Comparison of ENCODE assay signal across 11 cellular contexts in the genomic region with DNA sequence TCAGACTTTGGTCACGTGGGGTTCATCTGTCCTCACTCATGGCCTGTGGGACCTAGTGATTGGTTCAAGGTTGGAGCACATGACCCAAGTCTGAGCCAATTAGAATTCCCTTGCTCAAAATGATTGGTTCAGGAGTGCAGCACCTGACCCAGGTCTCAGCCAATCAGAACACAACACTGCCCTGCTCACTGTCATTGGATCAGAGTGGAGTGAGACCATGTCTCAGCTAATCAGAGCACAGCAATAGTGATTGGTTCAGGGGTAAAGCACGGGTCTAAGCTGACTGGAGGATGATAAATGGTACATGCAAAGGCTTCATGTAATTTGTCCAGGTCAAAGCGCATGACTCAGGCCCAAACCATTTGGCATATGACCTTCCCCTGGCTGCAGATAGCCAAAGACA.
DNase-seq lines count a peak whose midpoint lies in the region; ATAC-seq and TF ChIP-seq lines count a peak whose summit lies in the region.
"Had no signal": no experiment of that assay in that cellular context is flagged by ENCODE, and none has a peak within 500 bp of the region (broad histone marks: within the 10 kb centered on the region; RNA-seq: fewer than 3 reads in every experiment).

No MANE protein-coding gene starts in this region.

- TF ChIP-seq POLR2A in breast epithelium (IDR thresholded peaks at IDR 0.05) = no peak

- ATAC-seq in T-helper 17 cell (peak; percentile 59), foreskin keratinocyte (peak; percentile 12), aorta (ENCODE audit: low FRiP score) (no peak)

- H3K4me3 Mint-ChIP-seq in MCF 10A (ENCODE audit: unreplicated experiment) (no peak overlapping the region), T-helper 17 cell (no peak overlapping the region), osteocyte (ENCODE audit: unreplicated experiment) (no peak overlapping the region)
- H3K4me3 Mint-ChIP-seq: endodermal cell had no signal

- H3K9me3 Mint-ChIP-seq in MCF 10A (ENCODE audit: unreplicated experiment) (no peaks in the 10 kb centered on the region), osteocyte (ENCODE audit: unreplicated experiment) (no peaks in the 10 kb centered on the region)
- H3K9me3 Mint-ChIP-seq: endodermal cell had no signal

- no peaks in the 10 kb centered on the region for H3K4me1 ChIP-seq in breast epithelium
- no peaks in the 10 kb centered on the region for H3K4me1 ChIP-seq in foreskin keratinocyte
- peaks cover 5 to 6% of the 10 kb centered on the region in 2 donors for H3K4me1 ChIP-seq in aorta (ENCODE audit: control insufficient read depth in 1 of 2, insufficient read depth in 2 of 2, low read length in 2 of 2)

- POLR2A ChIA-PET in MCF 10A (lab: Yijun Ruan, JAX) = no interaction called here

- WGBS in aorta, 2 donors = 65 to 66% methylated on average over 3 of the region's 3 CpGs

- intact Hi-C loops in MCF 10A (cut with micrococcal nuclease) (no loop called here), breast epithelium (cut with DNase I; ENCODE audit: low total_unique reads) (no loop called here), aorta (cut with DNase I) (loop anchor here in 1 of 2 donors (10.0 kb wide), 1 partner anchor 179 kb away; no protein-coding TSS in a partner anchor)

- peaks cover 36% of the 10 kb centered on the region for H3K27me3 Mint-ChIP-seq in MCF 10A (ENCODE audit: insufficient read depth, unreplicated experiment)
- H3K27me3 Mint-ChIP-seq in T-helper 17 cell = no peaks in the 10 kb centered on the region
- no peaks in the 10 kb centered on the region for H3K27me3 Mint-ChIP-seq in osteocyte (ENCODE audit: unreplicated experiment)

- H3K27me3 ChIP-seq in breast epithelium (no peaks in the 10 kb centered on the region), foreskin keratinocyte (no peaks in the 10 kb centered on the region), aorta (ENCODE audit: control insufficient read depth in 1 of 2, insufficient read depth in 2 of 2, low read length in 1 of 2) (no peaks in the 10 kb centered on the region)

- CTCF ChIA-PET in MCF 10A (lab: Yijun Ruan, JAX) = interaction anchor here (2.3 kb wide), 1 partner anchor 68 kb away, joined by 9 read pairs; no protein-coding TSS in a partner anchor

- H3K4me1 Mint-ChIP-seq in MCF 10A (ENCODE audit: insufficient read depth, unreplicated experiment) (no peaks in the 10 kb centered on the region), T-helper 17 cell (peaks cover 51% of the 10 kb centered on the region), osteocyte (ENCODE audit: unreplicated experiment) (peaks cover 54% of the 10 kb centered on the region)

- no peaks in the 10 kb centered on the region for H3K36me3 ChIP-seq in breast epithelium
- no peaks in the 10 kb centered on the region for H3K36me3 ChIP-seq in aorta (ENCODE audit: control insufficient read depth in 1 of 2, insufficient read depth in 2 of 2, low read length in 1 of 2)

- H3K27ac Mint-ChIP-seq in MCF 10A (ENCODE audit: low read depth, unreplicated experiment) (no peak overlapping the region), T-helper 17 cell (peak overlapping the region; percentile 32), osteocyte (ENCODE audit: unreplicated experiment) (no peak overlapping the region)
- H3K27ac Mint-ChIP-seq: endodermal cell had no signal

- H3K4me3 ChIP-seq in breast epithelium (no peak overlapping the region), aorta (ENCODE audit: low read length in 2 of 2) (no peak overlapping the region)

- DNase-seq in MCF 10A (ENCODE audit: unreplicated experiment) = peak; percentile 1
- no peak for DNase-seq in breast epithelium (ENCODE audit: low spot score in 2 of 2)
- DNase-seq in T-helper 17 cell = no peak
- DNase-seq in foreskin keratinocyte = peak in 1 of 2 donors; percentile 1
- DNase-seq in aorta = peak in 1 of 2 donors; percentile 21
- DNase-seq in NCI-H774 (lab: John Stamatoyannopoulos, UW) = no peak
- no peak for DNase-seq in DMS153 (lab: John Stamatoyannopoulos, UW)
- no peak for DNase-seq in osteocyte (ENCODE audit: extremely low spot score, unreplicated experiment)
- DNase-seq: endodermal cell; NCI-H510A; stimulated activated CD4-positive, alpha-beta T cell treated with anti-CD3 and anti-CD28 coated beads, Interleukin-2, amount 100 ng/mL, for 24 hours had no signal

- H3K36me3 Mint-ChIP-seq in MCF 10A (ENCODE audit: insufficient read depth, unreplicated experiment) (peaks cover 6% of the 10 kb centered on the region), T-helper 17 cell (ENCODE audit: low read depth) (peaks cover 11% of the 10 kb centered on the region), osteocyte (ENCODE audit: unreplicated experiment) (peaks cover 8% of the 10 kb centered on the region)

- BruUV-seq in MCF 10A (replicated peaks; lab: Mats Ljungman, UMichigan) = no TSS peak

- no peak for TF ChIP-seq CTCF in MCF 10A (IDR thresholded peaks at IDR 0.05; ENCODE audit: unreplicated experiment)
- TF ChIP-seq CTCF in breast epithelium (IDR thresholded peaks at IDR 0.05) = no peak
- no peak for TF ChIP-seq CTCF in foreskin keratinocyte (conservative IDR thresholded peaks at IDR 0.05)
- no peak for TF ChIP-seq CTCF in osteocyte (IDR thresholded peaks at IDR 0.05)

- H3K27ac ChIP-seq in breast epithelium = peak overlapping the region in 1 of 2 donors; percentile 32
- no peak overlapping the region for H3K27ac ChIP-seq in foreskin keratinocyte
- H3K27ac ChIP-seq in aorta (ENCODE audit: low read depth in 1 of 2, low read length in 2 of 2) = peak overlapping the region; percentile 10 to 96

- H3K9me3 ChIP-seq in breast epithelium (no peaks in the 10 kb centered on the region), T-helper 17 cell (ENCODE audit: control insufficient read depth, low read length, poor library complexity, severe bottlenecking) (no peaks in the 10 kb centered on the region), aorta (ENCODE audit: control insufficient read depth, low read length) (no peaks in the 10 kb centered on the region)
